ENCODE assay signal across 8 cellular contexts in genomic region chr18:36309436-36310391, GRCh38. TPM values are rescaled to one million over a fixed set of nuclear protein-coding genes. Genes with fewer than 3 reads are reported as not detected.
DNase-seq lines count a peak whose midpoint lies in the region; ATAC-seq and TF ChIP-seq lines count a peak whose summit lies in the region.

No MANE protein-coding gene starts in this region.

- H3K4me3 Mint-ChIP-seq in GM23338 = no peak overlapping the region

- H3K36me3 Mint-ChIP-seq in GM23338 (ENCODE audit: low read depth) = no peaks in the 10 kb centered on the region

- H3K4me2 ChIP-seq in GM23338 (no peak overlapping the region), skeletal muscle satellite cell (ENCODE audit: low read length) (peak overlapping the region; percentile 61)

- H3K4me1 ChIP-seq in GM23338 (ENCODE audit: insufficient read depth) (peaks cover 12% of the 10 kb centered on the region; the same call in 1 of the 2 replicates), foreskin keratinocyte (peaks cover 16% of the 10 kb centered on the region), skeletal muscle satellite cell (ENCODE audit: control insufficient read depth, insufficient read depth, low read length) (peaks cover 58% of the 10 kb centered on the region)

- H3K9ac ChIP-seq in skeletal muscle satellite cell (ENCODE audit: low read depth, low read length) = peak overlapping the region; percentile 72

- no peak overlapping the region for H3K4me3 ChIP-seq in GM23338
- peak overlapping the region; percentile 29 for H3K4me3 ChIP-seq in skeletal muscle satellite cell (ENCODE audit: low read length)

- H3K27ac ChIP-seq in GM23338 (ENCODE audit: low read depth) (no peak overlapping the region), foreskin keratinocyte (peak overlapping the region; percentile 55)

- no peaks in the 10 kb centered on the region for H3K9me3 ChIP-seq in skeletal muscle satellite cell (replicated peaks; ENCODE audit: low read length)

- H3K79me2 ChIP-seq in GM23338 (replicated peaks; ENCODE audit: insufficient read depth) = no peaks in the 10 kb centered on the region

- peak overlapping the region; percentile 24; the same call in 1 of the 2 replicates for H3K27ac Mint-ChIP-seq in GM23338

- DNase-seq in GM23338 (ENCODE audit: low spot score) (no peak), SW480 (ENCODE audit: low spot score) (peak; percentile 97), foreskin keratinocyte (peak; percentile 100), NCI-H510A treated with DMSO at 0.1 percent for 48 hours (lab: John Stamatoyannopoulos, UW) (no peak), GM19240 (ENCODE audit: insufficient read length, low spot score) (no peak)
- no peak for DNase-seq in stimulated activated CD4-positive, alpha-beta T cell treated with anti-CD3 and anti-CD28 coated beads, Interleukin-4, amount 100 ng/mL, for 24 hours
- DNase-seq in activated CD4-positive, alpha-beta T cell treated with anti-CD3 and anti-CD28 coated beads, Interleukin-2, amount 50 U/mL, for 1 hour = no peak

- no peaks in the 10 kb centered on the region for H3F3A ChIP-seq in GM23338 (replicated peaks; ENCODE audit: low read depth)

- no peaks in the 10 kb centered on the region for H3K36me3 ChIP-seq in GM23338 (ENCODE audit: insufficient read depth)
- no peaks in the 10 kb centered on the region for H3K36me3 ChIP-seq in skeletal muscle satellite cell (ENCODE audit: insufficient read depth, low read length)

- H4K20me1 ChIP-seq in GM23338 (replicated peaks; ENCODE audit: insufficient read depth) = peaks cover 5% of the 10 kb centered on the region; the same call in 1 of the 2 replicates

- ATAC-seq in GM23338 (peak; percentile 32), foreskin keratinocyte (peak; percentile 96)

- no peak overlapping the region; the same call in 1 of the 2 replicates for H2AFZ ChIP-seq in GM23338

- no peaks in the 10 kb centered on the region for H3K27me3 ChIP-seq in GM23338 (ENCODE audit: insufficient read depth)
- no peaks in the 10 kb centered on the region for H3K27me3 ChIP-seq in foreskin keratinocyte
- no peaks in the 10 kb centered on the region for H3K27me3 ChIP-seq in skeletal muscle satellite cell (ENCODE audit: control insufficient read depth, insufficient read depth, low read length)

- 0 out of 2 replicates have a peak, but pooled peaks cover 5% of the 10 kb centered on the region for H3K9me2 ChIP-seq in GM23338 (ENCODE audit: insufficient read depth)

- H3K9me3 Mint-ChIP-seq in GM23338 = no peaks in the 10 kb centered on the region

- H3K4me1 Mint-ChIP-seq in GM23338 = peaks cover 33% of the 10 kb centered on the region

- peaks cover 4% of the 10 kb centered on the region for H3K27me3 Mint-ChIP-seq in GM23338 (ENCODE audit: insufficient read depth, low read depth, poor library complexity)

- TF ChIP-seq CTCF in GM23338 (conservative IDR thresholded peaks at IDR 0.05; ENCODE audit: low read depth in 2 of 2) (no peak), foreskin keratinocyte (conservative IDR thresholded peaks at IDR 0.05) (no peak)

TF ChIP-seq in GM23338, 12 proteins besides CTCF, POLR2A, EP300 and RAD21 (continues in another document):
- no peak for TF ChIP-seq ZNF331 (CRISPR knock-in tag; IDR thresholded peaks at IDR 0.05; ENCODE audit: low read depth)
- TF ChIP-seq JUNB (IDR thresholded peaks at IDR 0.05; ENCODE audit: unreplicated experiment) = no peak
- no peak for TF ChIP-seq NANOG (IDR thresholded peaks at IDR 0.05; ENCODE audit: borderline replicate concordance)
- TF ChIP-seq, protein P1, sequence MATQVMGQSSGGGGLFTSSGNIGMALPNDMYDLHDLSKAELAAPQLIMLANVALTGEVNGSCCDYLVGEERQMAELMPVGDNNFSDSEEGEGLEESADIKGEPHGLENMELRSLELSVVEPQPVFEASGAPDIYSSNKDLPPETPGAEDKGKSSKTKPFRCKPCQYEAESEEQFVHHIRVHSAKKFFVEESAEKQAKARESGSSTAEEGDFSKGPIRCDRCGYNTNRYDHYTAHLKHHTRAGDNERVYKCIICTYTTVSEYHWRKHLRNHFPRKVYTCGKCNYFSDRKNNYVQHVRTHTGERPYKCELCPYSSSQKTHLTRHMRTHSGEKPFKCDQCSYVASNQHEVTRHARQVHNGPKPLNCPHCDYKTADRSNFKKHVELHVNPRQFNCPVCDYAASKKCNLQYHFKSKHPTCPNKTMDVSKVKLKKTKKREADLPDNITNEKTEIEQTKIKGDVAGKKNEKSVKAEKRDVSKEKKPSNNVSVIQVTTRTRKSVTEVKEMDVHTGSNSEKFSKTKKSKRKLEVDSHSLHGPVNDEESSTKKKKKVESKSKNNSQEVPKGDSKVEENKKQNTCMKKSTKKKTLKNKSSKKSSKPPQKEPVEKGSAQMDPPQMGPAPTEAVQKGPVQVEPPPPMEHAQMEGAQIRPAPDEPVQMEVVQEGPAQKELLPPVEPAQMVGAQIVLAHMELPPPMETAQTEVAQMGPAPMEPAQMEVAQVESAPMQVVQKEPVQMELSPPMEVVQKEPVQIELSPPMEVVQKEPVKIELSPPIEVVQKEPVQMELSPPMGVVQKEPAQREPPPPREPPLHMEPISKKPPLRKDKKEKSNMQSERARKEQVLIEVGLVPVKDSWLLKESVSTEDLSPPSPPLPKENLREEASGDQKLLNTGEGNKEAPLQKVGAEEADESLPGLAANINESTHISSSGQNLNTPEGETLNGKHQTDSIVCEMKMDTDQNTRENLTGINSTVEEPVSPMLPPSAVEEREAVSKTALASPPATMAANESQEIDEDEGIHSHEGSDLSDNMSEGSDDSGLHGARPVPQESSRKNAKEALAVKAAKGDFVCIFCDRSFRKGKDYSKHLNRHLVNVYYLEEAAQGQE (IDR thresholded peaks at IDR 0.05; ENCODE audit: unreplicated experiment) = no peak
- TF ChIP-seq CREB1 (CRISPR knock-in tag; IDR thresholded peaks at IDR 0.05; ENCODE audit: low read depth) = no peak
- no peak for TF ChIP-seq STAT1 (IDR thresholded peaks at IDR 0.05; ENCODE audit: unreplicated experiment)
- TF ChIP-seq POLR2AphosphoS5 (IDR thresholded peaks at IDR 0.05; ENCODE audit: low read depth) = no peak
- TF ChIP-seq EZH2phosphoT487 (IDR thresholded peaks at IDR 0.05; ENCODE audit: unreplicated experiment) = no peak
- TF ChIP-seq ETS1 (IDR thresholded peaks at IDR 0.05) = no peak

RNA-seq across cellular contexts. Expression of gene FHOD3, which starts 12.2 kb away (rescaled TPM):
- 7.1 and 8.7 TPM in 2 replicates for total RNA-seq in GM23338 (2014; rRNA removed; shearing (Covaris generic))
- polyA plus RNA-seq in GM23338 (2016; fragmentation: Nextera tagmentation; extraction: Ambion mirVana) (2.4 and 2.7 TPM in 2 replicates), foreskin keratinocyte (7.8 and 8.7 TPM in 2 replicates)
- 12.7 and 13.9 TPM in 2 replicates for total RNA-seq in foreskin keratinocyte
- total RNA-seq in skeletal muscle satellite cell (2012; rRNA removed) = 4.6 and 7.9 TPM in 2 replicates

Comparison
In these comparisons a context has a peak if more than half of its experiments do, and no peak if none do; other contexts are left out.
1. DNase-seq: peak in SW480 (single experiment) and foreskin keratinocyte (2 of 2); none in GM23338 (single experiment), NCI-H510A treated with DMSO at 0.1 percent for 48 hours (single experiment), stimulated activated CD4-positive, alpha-beta T cell treated with anti-CD3 and anti-CD28 coated beads, Interleukin-4, amount 100 ng/mL, for 24 hours (single experiment), activated CD4-positive, alpha-beta T cell treated with anti-CD3 and anti-CD28 coated beads, Interleukin-2, amount 50 U/mL, for 1 hour (single experiment) and GM19240 (single experiment).